Comparison of ENCODE assay signal across 18 cellular contexts in genomic region chr2:179636995-179637394, GRCh38.
"Had no signal": no experiment of that assay in that cellular context is flagged by ENCODE, and none has a peak within 500 bp of the region (broad histone marks: within the 10 kb centered on the region; RNA-seq: fewer than 3 reads in every experiment).

No MANE protein-coding gene starts in this region.

- H3K27me3 Mint-ChIP-seq: activated CD8-positive, alpha-beta memory T cell treated with anti-CD3 and anti-CD28 coated beads, Interleukin-2, amount 10 ng/mL, durations not matched to agents 7 days and 5 days; activated naive CD8-positive, alpha-beta T cell treated with anti-CD3 and anti-CD28 coated beads, Interleukin-2, amount 50 U/mL, for 24 hours had no signal

- H3K4me3 Mint-ChIP-seq: activated CD4-positive, alpha-beta memory T cell treated with anti-CD3 and anti-CD28 coated beads for 36 hours; activated CD4-positive, alpha-beta T cell treated with anti-CD3 and anti-CD28 coated beads for 36 hours; activated CD8-positive, alpha-beta memory T cell treated with anti-CD3 and anti-CD28 coated beads, Interleukin-2, amount 10 ng/mL, durations not matched to agents 7 days and 5 days; activated naive CD4-positive, alpha-beta T cell treated with anti-CD3 and anti-CD28 coated beads for 36 hours; activated naive CD8-positive, alpha-beta T cell treated with anti-CD3 and anti-CD28 coated beads, Interleukin-2, amount 50 U/mL, for 24 hours; nephron progenitor cell; stimulated activated effector memory CD8-positive, alpha-beta T cell treated with anti-CD3 and anti-CD28 coated beads, Interleukin-12 subunit alpha, Interleukin-12 subunit beta, amount 100 ng/mL, for 72 hours; T-helper 17 cell; type B pancreatic cell had no signal

- H3K27ac ChIP-seq: epithelial cell of prostate, gastroesophageal sphincter, hepatocyte, prostate gland had no signal

- H3K36me3 ChIP-seq: gastroesophageal sphincter, prostate gland, sigmoid colon had no signal

- H3K4me3 ChIP-seq: gastroesophageal sphincter, hepatocyte, prostate gland, sigmoid colon had no signal

- H3K27me3 ChIP-seq: gastroesophageal sphincter, hepatocyte, sigmoid colon had no signal

- H3K27ac Mint-ChIP-seq: activated CD4-positive, alpha-beta memory T cell treated with anti-CD3 and anti-CD28 coated beads for 36 hours; activated CD4-positive, alpha-beta T cell treated with anti-CD3 and anti-CD28 coated beads for 36 hours; activated CD8-positive, alpha-beta memory T cell treated with anti-CD3 and anti-CD28 coated beads, Interleukin-2, amount 10 ng/mL, durations not matched to agents 7 days and 5 days; activated naive CD4-positive, alpha-beta T cell treated with anti-CD3 and anti-CD28 coated beads for 36 hours; activated naive CD8-positive, alpha-beta T cell treated with anti-CD3 and anti-CD28 coated beads, Interleukin-2, amount 50 U/mL, for 24 hours; activated T-helper 2 cell treated with anti-CD3 and anti-CD28 coated beads, Interferon-gamma antibody, Interleukin-2, Interleukin-4, amounts not matched to agents 10 μg/mL and 5 μg/mL and 100 μg/mL, durations not matched to agents 14 hours and 24 hours and 36 hours; nephron progenitor cell; stimulated activated effector memory CD8-positive, alpha-beta T cell treated with anti-CD3 and anti-CD28 coated beads, Interleukin-12 subunit alpha, Interleukin-12 subunit beta, amount 100 ng/mL, for 72 hours; T-helper 17 cell; type B pancreatic cell had no signal

- H3K36me3 Mint-ChIP-seq: activated CD4-positive, alpha-beta memory T cell treated with anti-CD3 and anti-CD28 coated beads for 36 hours; activated CD8-positive, alpha-beta memory T cell treated with anti-CD3 and anti-CD28 coated beads, Interleukin-2, amount 10 ng/mL, durations not matched to agents 7 days and 5 days; stimulated activated effector memory CD8-positive, alpha-beta T cell treated with anti-CD3 and anti-CD28 coated beads, Interleukin-12 subunit alpha, Interleukin-12 subunit beta, amount 100 ng/mL, for 72 hours; type B pancreatic cell had no signal

- ATAC-seq: activated CD4-positive, alpha-beta T cell treated with anti-CD3 and anti-CD28 coated beads for 36 hours; activated CD8-positive, alpha-beta memory T cell treated with anti-CD3 and anti-CD28 coated beads, Interleukin-2, amount 10 ng/mL, durations not matched to agents 7 days and 5 days; activated naive CD8-positive, alpha-beta T cell treated with anti-CD3 and anti-CD28 coated beads, Interleukin-2, amount 50 U/mL, for 24 hours; gastroesophageal sphincter; stimulated activated effector memory CD8-positive, alpha-beta T cell treated with anti-CD3 and anti-CD28 coated beads, Interleukin-12 subunit alpha, Interleukin-12 subunit beta, amount 100 ng/mL, for 72 hours; T-helper 17 cell had no signal

- H3K4me1 ChIP-seq: prostate gland had no signal

- H3K4me1 Mint-ChIP-seq: activated CD4-positive, alpha-beta T cell treated with anti-CD3 and anti-CD28 coated beads for 36 hours; activated CD8-positive, alpha-beta memory T cell treated with anti-CD3 and anti-CD28 coated beads, Interleukin-2, amount 10 ng/mL, durations not matched to agents 7 days and 5 days; activated naive CD8-positive, alpha-beta T cell treated with anti-CD3 and anti-CD28 coated beads, Interleukin-2, amount 50 U/mL, for 24 hours; stimulated activated effector memory CD8-positive, alpha-beta T cell treated with anti-CD3 and anti-CD28 coated beads, Interleukin-12 subunit alpha, Interleukin-12 subunit beta, amount 100 ng/mL, for 72 hours; T-helper 17 cell had no signal

- DNase-seq: activated CD4-positive, alpha-beta memory T cell treated with anti-CD3 and anti-CD28 coated beads for 36 hours; activated CD4-positive, alpha-beta T cell treated with anti-CD3 and anti-CD28 coated beads for 36 hours; activated CD8-positive, alpha-beta memory T cell treated with anti-CD3 and anti-CD28 coated beads, Interleukin-2, amount 10 ng/mL, durations not matched to agents 7 days and 5 days; activated naive CD4-positive, alpha-beta T cell treated with anti-CD3 and anti-CD28 coated beads for 36 hours; activated naive CD8-positive, alpha-beta T cell treated with anti-CD3 and anti-CD28 coated beads, Interleukin-2, amount 50 U/mL, for 24 hours; activated T-cell treated with anti-CD3 and anti-CD28 coated beads, Interleukin-2, amount 50 U/mL, for 1 hour; aorta; mesendoderm; nephron progenitor cell; sigmoid colon; T-helper 17 cell had no signal

- H3K9me3 Mint-ChIP-seq: activated naive CD8-positive, alpha-beta T cell treated with anti-CD3 and anti-CD28 coated beads, Interleukin-2, amount 50 U/mL, for 24 hours; activated T-helper 2 cell treated with anti-CD3 and anti-CD28 coated beads, Interferon-gamma antibody, Interleukin-2, Interleukin-4, amounts not matched to agents 10 μg/mL and 5 μg/mL and 100 μg/mL, durations not matched to agents 14 hours and 24 hours and 36 hours had no signal

- H3K9me3 ChIP-seq: gastroesophageal sphincter, prostate gland, sigmoid colon had no signal
